ENCODE assay signal across 8 cellular contexts in genomic region chr11:112555491-112556364, GRCh38.
DNase-seq lines count a peak whose midpoint lies in the region; ATAC-seq and TF ChIP-seq lines count a peak whose summit lies in the region.

No MANE protein-coding gene starts in this region.

- ATAC-seq in GM21737 (IDR thresholded peaks at IDR 0.05; ENCODE audit: unreplicated experiment) = no peak
- ATAC-seq in HG03469 (IDR thresholded peaks at IDR 0.05; ENCODE audit: unreplicated experiment) = no peak

- peak; percentile 73 for TF ChIP-seq CTCF in astrocyte of the spinal cord (IDR thresholded peaks at IDR 0.05; ENCODE audit: low read depth, low read length)

- in situ Hi-C loops in astrocyte of the spinal cord (cut with HindIII; ENCODE audit: low sequenced_read_pairs) = no loop called here

- no peak overlapping the region for H3K4me3 ChIP-seq in astrocyte of the spinal cord (ENCODE audit: low read depth, low read length)

- DNase-seq in Daoy (ENCODE audit: low read depth) (peak; percentile 44), HT1080 (ENCODE audit: low read depth) (peak; percentile 50), T-helper 9 cell (peak; percentile 67), astrocyte of the spinal cord (ENCODE audit: low read depth, low spot score) (peak; percentile 8), iPS-NIHi7 (ENCODE audit: extremely low spot score) (peak; percentile 87)
- DNase-seq in stimulated activated CD4-positive, alpha-beta T cell treated with anti-CD3 and anti-CD28 coated beads, Interleukin-1b, Interleukin-23, amount 100 ng/mL, for 24 hours (ENCODE audit: low read depth in 4 of 4, low spot score in 1 of 4) = peak; percentile 35 to 57 (median 56)

Comparison
In these comparisons a context has a peak if more than half of its experiments do, and no peak if none do; other contexts are left out.
1. DNase-seq: peak in every context shown above with its lines; median percentile 87 in iPS-NIHi7; 67 in T-helper 9 cell; 56 in stimulated activated CD4-positive, alpha-beta T cell treated with anti-CD3 and anti-CD28 coated beads, Interleukin-1b, Interleukin-23, amount 100 ng/mL, for 24 hours; 50 in HT1080; 44 in Daoy; 8 in astrocyte of the spinal cord.